Comparison of ENCODE assay signal across 17 cellular contexts in the genomic region with DNA sequence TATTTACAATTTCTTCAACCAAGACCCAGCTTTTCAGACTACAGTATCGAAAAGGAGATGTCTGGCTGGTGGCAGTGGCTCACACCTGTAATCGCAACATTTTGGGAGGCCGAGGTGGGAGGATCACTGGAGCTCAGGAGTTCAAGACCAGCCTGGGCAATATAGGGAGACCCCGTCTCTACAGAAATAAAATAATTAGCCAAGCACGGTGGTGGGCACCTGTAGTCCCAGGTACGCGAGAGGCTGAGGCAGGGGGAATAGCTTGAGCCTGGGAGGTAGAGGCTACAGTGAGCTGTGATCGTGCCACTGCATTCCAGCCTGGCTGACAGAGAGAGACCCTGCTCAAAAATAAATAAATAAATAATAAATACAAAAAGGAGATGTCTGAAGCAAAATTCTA.
DNase-seq lines count a peak whose midpoint lies in the region; TF ChIP-seq lines count a peak whose summit lies in the region.
"Had no signal": no experiment of that assay in that cellular context is flagged by ENCODE, and none has a peak within 500 bp of the region (broad histone marks: within the 10 kb centered on the region; RNA-seq: fewer than 3 reads in every experiment).

No MANE protein-coding gene starts in this region.

- TF ChIP-seq POLR2A in esophagus muscularis mucosa (IDR thresholded peaks at IDR 0.05; ENCODE audit: low read depth) = no peak

- no peaks in the 10 kb centered on the region for H3K36me3 ChIP-seq in esophagus muscularis mucosa
- H3K36me3 ChIP-seq: BLaER1 treated with 17β-estradiol and CSF1 and Interleukin-3, amounts not matched to agents 10 nM and 100 nM had no signal

- H3K4me3 Mint-ChIP-seq in activated CD4-positive, alpha-beta T cell treated with anti-CD3 and anti-CD28 coated beads, Interleukin-2, amount 10 ng/mL, durations not matched to agents 24 days and 14 days = no peak overlapping the region
- no peak overlapping the region for H3K4me3 Mint-ChIP-seq in osteocyte (ENCODE audit: unreplicated experiment)
- H3K4me3 Mint-ChIP-seq: B cell; CD4-positive, alpha-beta T cell; CD8-positive, alpha-beta T cell had no signal

- DNase-seq in activated CD4-positive, alpha-beta T cell treated with anti-CD3 and anti-CD28 coated beads, Interleukin-2, amount 10 ng/mL, durations not matched to agents 24 days and 14 days = peak; percentile 34
- DNase-seq in activated CD4-positive, alpha-beta T cell treated with anti-CD3 and anti-CD28 coated beads for 4 hours = no peak
- DNase-seq in esophagus muscularis mucosa (ENCODE audit: extremely low spot score) (peak; percentile 57), osteocyte (ENCODE audit: extremely low spot score, unreplicated experiment) (peak; percentile 54), kidney tubule cell (ENCODE audit: low spot score) (no peak)
- DNase-seq: AML-193; Caco-2; Calu3; CD4-positive, alpha-beta T cell; CD8-positive, alpha-beta T cell; DMS79 treated with DMSO at 0.1 percent for 48 hours; GF-D8 had no signal

- intact Hi-C loops in activated CD4-positive, alpha-beta T cell treated with anti-CD3 and anti-CD28 coated beads, Interleukin-2, amount 10 ng/mL, durations not matched to agents 24 days and 14 days (cut with micrococcal nuclease) = no loop called here
- intact Hi-C loops in esophagus muscularis mucosa (cut with DNase I) = no loop called here

- TF ChIP-seq EP300 in esophagus muscularis mucosa (IDR thresholded peaks at IDR 0.05) = no peak

- H3K36me3 Mint-ChIP-seq in activated CD4-positive, alpha-beta T cell treated with anti-CD3 and anti-CD28 coated beads, Interleukin-2, amount 10 ng/mL, durations not matched to agents 24 days and 14 days (ENCODE audit: low read depth) = no peaks in the 10 kb centered on the region
- no peaks in the 10 kb centered on the region for H3K36me3 Mint-ChIP-seq in osteocyte (ENCODE audit: unreplicated experiment)
- H3K36me3 Mint-ChIP-seq: CD8-positive, alpha-beta T cell had no signal

- peaks cover 0 to 4% (median 0%) of the 10 kb centered on the region in 4 donors for H3K27me3 ChIP-seq in esophagus muscularis mucosa
- H3K27me3 ChIP-seq: BLaER1 treated with 17β-estradiol and CSF1 and Interleukin-3, amounts not matched to agents 10 nM and 100 nM had no signal

- H3K27ac Mint-ChIP-seq in activated CD4-positive, alpha-beta T cell treated with anti-CD3 and anti-CD28 coated beads, Interleukin-2, amount 10 ng/mL, durations not matched to agents 24 days and 14 days = no peak overlapping the region
- no peak overlapping the region for H3K27ac Mint-ChIP-seq in osteocyte (ENCODE audit: unreplicated experiment)
- H3K27ac Mint-ChIP-seq: B cell; CD4-positive, alpha-beta T cell; CD8-positive, alpha-beta T cell had no signal

- TF ChIP-seq CTCF in esophagus muscularis mucosa (IDR thresholded peaks at IDR 0.05) = no peak
- TF ChIP-seq CTCF in osteocyte (IDR thresholded peaks at IDR 0.05) = no peak

- H3K27me3 Mint-ChIP-seq in activated CD4-positive, alpha-beta T cell treated with anti-CD3 and anti-CD28 coated beads, Interleukin-2, amount 10 ng/mL, durations not matched to agents 24 days and 14 days = peaks cover 5% of the 10 kb centered on the region
- H3K27me3 Mint-ChIP-seq in osteocyte (ENCODE audit: unreplicated experiment) = no peaks in the 10 kb centered on the region
- H3K27me3 Mint-ChIP-seq: B cell; CD4-positive, alpha-beta T cell had no signal

- H3K4me3 ChIP-seq in esophagus muscularis mucosa = no peak overlapping the region
- H3K4me3 ChIP-seq: A549; BLaER1 treated with 17β-estradiol and CSF1 and Interleukin-3, amounts not matched to agents 10 nM and 100 nM had no signal

- H3K9me3 ChIP-seq in esophagus muscularis mucosa = no peaks in the 10 kb centered on the region
- H3K9me3 ChIP-seq: A549, Caco-2 had no signal

- H3K4me1 Mint-ChIP-seq in activated CD4-positive, alpha-beta T cell treated with anti-CD3 and anti-CD28 coated beads, Interleukin-2, amount 10 ng/mL, durations not matched to agents 24 days and 14 days = no peaks in the 10 kb centered on the region
- H3K4me1 Mint-ChIP-seq in osteocyte (ENCODE audit: unreplicated experiment) = no peaks in the 10 kb centered on the region
- H3K4me1 Mint-ChIP-seq: B cell had no signal

- H3K27ac ChIP-seq in esophagus muscularis mucosa (replicated peaks in 1 of 4) = no peak overlapping the region
- H3K27ac ChIP-seq: 22Rv1; A549; BLaER1 treated with 17β-estradiol and CSF1 and Interleukin-3, amounts not matched to agents 10 nM and 100 nM; C4-2B had no signal

- H3K9me3 Mint-ChIP-seq in activated CD4-positive, alpha-beta T cell treated with anti-CD3 and anti-CD28 coated beads, Interleukin-2, amount 10 ng/mL, durations not matched to agents 24 days and 14 days = peaks cover 4% of the 10 kb centered on the region
- peaks cover 23% of the 10 kb centered on the region for H3K9me3 Mint-ChIP-seq in osteocyte (ENCODE audit: unreplicated experiment)
- H3K9me3 Mint-ChIP-seq: CD4-positive, alpha-beta T cell; CD8-positive, alpha-beta T cell had no signal

- H3K4me1 ChIP-seq in esophagus muscularis mucosa = no peaks in the 10 kb centered on the region
- H3K4me1 ChIP-seq: A549; BLaER1 treated with 17β-estradiol and CSF1 and Interleukin-3, amounts not matched to agents 10 nM and 100 nM; Caco-2 had no signal

- WGBS in esophagus muscularis mucosa = 89% methylated on average over 8 of the region's 8 CpGs

Comparison
In these comparisons a context has a peak if more than half of its experiments do, and no peak if none do; other contexts are left out.
1. DNase-seq: peak in activated CD4-positive, alpha-beta T cell treated with anti-CD3 and anti-CD28 coated beads, Interleukin-2, amount 10 ng/mL, durations not matched to agents 24 days and 14 days (single experiment), esophagus muscularis mucosa (single experiment) and osteocyte (single experiment); none in activated CD4-positive, alpha-beta T cell treated with anti-CD3 and anti-CD28 coated beads for 4 hours (0 of 2) and kidney tubule cell (single experiment).